Comparison of ENCODE assay signal across 8 cellular contexts in the genomic region with DNA sequence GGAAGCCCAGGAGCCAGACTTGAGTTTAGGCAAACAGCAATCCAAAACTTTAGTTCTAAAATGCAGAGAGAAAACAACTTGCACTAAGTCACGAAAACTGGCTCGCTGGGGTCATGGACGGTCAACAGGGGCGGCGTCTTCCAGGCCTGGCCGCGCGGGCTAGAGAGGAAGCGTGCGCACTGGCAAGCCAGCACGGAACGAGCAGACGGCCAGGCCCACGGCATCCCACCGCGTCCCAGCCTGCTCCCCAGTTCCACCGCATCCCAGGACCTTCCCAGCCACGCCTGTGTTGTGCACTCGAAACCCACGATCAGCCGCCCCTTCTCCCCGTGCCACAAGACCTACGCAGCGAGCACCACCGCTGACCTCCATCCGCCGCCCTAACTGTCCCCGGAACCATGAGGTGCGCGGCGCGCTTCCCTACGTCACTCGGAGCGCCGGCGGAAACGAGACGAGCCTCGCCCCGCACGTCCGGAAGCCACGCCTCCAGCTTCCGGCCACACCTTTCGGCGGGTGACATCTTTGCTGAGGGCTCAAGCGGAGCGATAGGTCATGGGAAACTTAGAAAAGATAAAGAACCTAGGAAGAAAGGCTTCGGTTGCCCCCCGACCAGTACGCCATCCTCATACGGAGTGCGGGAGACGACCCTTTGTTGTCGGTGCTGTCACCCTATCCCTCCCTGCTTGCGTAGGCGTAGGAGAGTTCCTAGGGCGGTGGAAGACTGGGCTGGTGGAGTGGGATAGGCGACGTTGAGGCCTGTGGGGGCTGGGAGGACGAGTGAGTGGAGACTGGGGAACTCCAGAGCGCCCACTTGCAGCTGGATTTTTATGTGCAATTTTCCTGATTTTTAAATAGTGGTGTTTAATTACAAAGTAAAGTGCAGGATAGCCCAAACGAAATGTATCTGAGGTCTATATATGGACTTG. TPM values are rescaled to one million over a fixed set of nuclear protein-coding genes. Genes with fewer than 3 reads are reported as not detected.
DNase-seq lines count a peak whose midpoint lies in the region; ATAC-seq and TF ChIP-seq lines count a peak whose summit lies in the region.

A gene (minus strand): TSS at position 400 of the 926 bp plus-strand sequence. CDS start 2,460 bp downstream, outside the sequence.

- POLR2A ChIA-PET in activated B cell treated with CpG ODN at 0.5 μM for 24 hours (lab: Charles Lee) = interaction anchor here (0.6 to 3.2 kb wide), 29 partner anchors 10 to 1007 kb away, joined by 3 to 47 read pairs (median 4); a partner anchor contains a TSS

- ATAC-seq in HG03196 (IDR thresholded peaks at IDR 0.05; ENCODE audit: unreplicated experiment) (peak; percentile 91), activated B cell treated with CpG ODN at 0.5 μM for 24 hours (ENCODE audit: low read depth) (peak; percentile 93)

- H3K9me3 Mint-ChIP-seq in activated B cell treated with CpG ODN at 0.5 μM for 24 hours (no peaks in the 10 kb centered on the region), immature natural killer cell (no peaks in the 10 kb centered on the region)

- H3K4me1 Mint-ChIP-seq in activated B cell treated with CpG ODN at 0.5 μM for 24 hours = peaks cover 44% of the 10 kb centered on the region
- peaks cover 50 to 54% of the 10 kb centered on the region in 2 donors for H3K4me1 Mint-ChIP-seq in immature natural killer cell

- intact Hi-C loops in activated B cell treated with CpG ODN at 0.5 μM for 24 hours (cut with micrococcal nuclease) = loop anchor here (1.0 to 5.0 kb wide), 15 partner anchors 25 to 1185 kb away; a partner anchor contains a TSS

- TF ChIP-seq POLR2A in GM18951 (IDR thresholded peaks at IDR 0.05; ENCODE audit: extremely low read depth, insufficient read depth, insufficient read length) = peak; percentile 93

- peak; percentile 47 for TF ChIP-seq CTCF in AG09319 (IDR thresholded peaks at IDR 0.05; ENCODE audit: low read depth, low read length)
- TF ChIP-seq CTCF in activated B cell treated with CpG ODN at 0.5 μM for 24 hours (IDR thresholded peaks at IDR 0.05) = no peak

- peak; percentile 73 for DNase-seq in AG09319 (ENCODE audit: extremely low read depth, low read depth)
- DNase-seq in NCI-H226 = peak; percentile 98
- DNase-seq in activated B cell treated with CpG ODN at 0.5 μM for 24 hours = peak; percentile 94
- DNase-seq in caudate nucleus (lab: John Stamatoyannopoulos, UW) = peak; percentile 57 to 98 (median 91)
- peak; percentile 93 to 95 (median 94) for DNase-seq in immature natural killer cell
- DNase-seq in smooth muscle cell of the brain vasculature (ENCODE audit: low read depth, low spot score) = peak; percentile 83

- H3K4me3 Mint-ChIP-seq in activated B cell treated with CpG ODN at 0.5 μM for 24 hours (peak within 1 kb of the TSS; percentile 98), immature natural killer cell (peak within 1 kb of the TSS; percentile 92 to 97 (median 96))

- CTCF ChIA-PET in activated B cell treated with CpG ODN at 0.5 μM for 24 hours (lab: Charles Lee) = interaction anchor here (1.5 to 1.6 kb wide), 2 partner anchors 9 to 24 kb away, joined by 5 read pairs; no protein-coding TSS in a partner anchor

- H3K27ac Mint-ChIP-seq in activated B cell treated with CpG ODN at 0.5 μM for 24 hours (peak within 1 kb of the TSS; percentile 97), immature natural killer cell (peak within 1 kb of the TSS; percentile 95 to 99 (median 99))

- peaks cover 4% of the 10 kb centered on the region for H3K27me3 Mint-ChIP-seq in activated B cell treated with CpG ODN at 0.5 μM for 24 hours
- H3K27me3 Mint-ChIP-seq in immature natural killer cell (ENCODE audit: low read depth in 3 of 3) = peaks cover 10 to 24% (median 19%) of the 10 kb centered on the region in 3 donors

- H3K36me3 Mint-ChIP-seq in activated B cell treated with CpG ODN at 0.5 μM for 24 hours (ENCODE audit: low read depth) (peaks cover 39% of the 10 kb centered on the region), immature natural killer cell (peaks cover 4 to 12% (median 4%) of the 10 kb centered on the region in 3 donors)

- peak within 1 kb of the TSS; percentile 74 for H3K27ac ChIP-seq in caudate nucleus (ENCODE audit: low read depth, low read length)

- in situ Hi-C loops in GM18951 (cut with MboI; ENCODE audit: low sequenced_read_pairs, unreplicated experiment) = no loop called here

RNA-seq across cellular contexts. Expression of the gene that starts here (rescaled TPM):
- total RNA-seq in activated B cell treated with CpG ODN at 0.5 μM for 24 hours = 109 and 128 TPM in 2 replicates
- polyA plus RNA-seq in immature natural killer cell = 10 to 100 TPM; 39.5 to 56.9 (median 52.2) TPM

Comparison
In these comparisons a context has a peak if more than half of its experiments do, and no peak if none do; other contexts are left out.
1. Peak in every context shown above with its lines: DNase-seq, ATAC-seq and H3K27ac ChIP-seq.